8 cellular contexts compared by ENCODE assay signal in the genomic region with DNA sequence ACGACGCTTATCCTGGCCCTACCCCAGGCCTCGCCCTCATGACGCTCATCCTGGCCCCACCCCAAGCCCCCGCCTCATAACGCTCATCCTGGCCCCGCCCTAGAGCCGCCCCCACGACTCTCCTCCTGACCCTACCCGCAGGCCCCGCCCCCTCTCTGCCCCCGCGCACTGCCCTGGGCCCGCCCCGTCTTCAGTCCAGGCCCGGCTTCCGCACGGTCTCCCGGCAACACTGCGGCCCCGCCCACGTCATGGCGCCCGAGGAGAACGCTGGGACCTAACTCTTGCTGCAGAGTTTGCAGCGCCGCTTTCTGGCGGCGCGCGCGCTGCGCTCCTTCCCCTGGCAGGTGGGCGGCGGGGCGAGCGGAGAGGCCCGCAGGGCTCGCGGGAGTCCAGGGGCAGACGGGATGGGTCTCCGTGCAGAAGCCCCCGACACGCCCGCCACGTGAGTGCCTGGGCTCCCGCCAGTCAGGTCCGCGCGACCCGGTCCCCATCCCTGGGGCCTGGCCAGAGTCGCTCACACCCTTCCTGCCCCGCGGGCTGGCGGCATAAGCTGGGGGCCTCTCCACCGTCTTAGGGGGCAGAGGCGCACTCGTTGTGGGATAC. TPM values are rescaled to one million over a fixed set of nuclear protein-coding genes. Genes with fewer than 3 reads are reported as not detected.
DNase-seq lines count a peak whose midpoint lies in the region; ATAC-seq lines count a peak whose summit lies in the region.

No MANE protein-coding gene starts in this region.

- no peaks in the 10 kb centered on the region for H3K9me3 Mint-ChIP-seq in naive thymus-derived CD4-positive, alpha-beta T cell

- H3K27me3 Mint-ChIP-seq in naive thymus-derived CD4-positive, alpha-beta T cell, result no peaks in the 10 kb centered on the region

- peak overlapping the region; percentile 81 for H3K9ac ChIP-seq in HUES6 (ENCODE audit: low read length)
- peak overlapping the region in 4 of 5 donors; percentile 14 to 75 (median 64) for H3K9ac ChIP-seq in subcutaneous abdominal adipose tissue (ENCODE audit: low read length in 5 of 5)

- peak; percentile 77 for ATAC-seq in GM21528 (IDR thresholded peaks at IDR 0.05; ENCODE audit: low FRiP score, unreplicated experiment)
- peak; percentile 98 for ATAC-seq in naive thymus-derived CD4-positive, alpha-beta T cell

- CTCF ChIA-PET in naive thymus-derived CD4-positive, alpha-beta T cell (lab: Charles Lee), result no interaction called here

- intact Hi-C loops in naive thymus-derived CD4-positive, alpha-beta T cell (cut with micrococcal nuclease), result loop anchor here (1.0 to 10.0 kb wide), 22 partner anchors 74 to 1954 kb away; a partner anchor contains a TSS

- H3K27ac Mint-ChIP-seq in naive thymus-derived CD4-positive, alpha-beta T cell, result peak overlapping the region; percentile 86 to 99 (median 94)

- peak overlapping the region; percentile 73 for H3K27ac ChIP-seq in HUES6 (ENCODE audit: low read depth, low read length)
- H3K27ac ChIP-seq in naive thymus-derived CD4-positive, alpha-beta T cell (ENCODE audit: low read depth, low read length), result peak overlapping the region; percentile 83
- peak overlapping the region; percentile 30 for H3K27ac ChIP-seq in subcutaneous abdominal adipose tissue (ENCODE audit: low read depth, low read length)

- DNase-seq in EH (ENCODE audit: low read depth), result peak; percentile 96
- peak; percentile 83 to 89 for DNase-seq in NOMO-1 (lab: John Stamatoyannopoulos, UW; ENCODE audit: unreplicated experiment in 2 of 2)
- peak; percentile 91 for DNase-seq in activated T-cell treated with anti-CD3 and anti-CD28 coated beads for 48 hours (ENCODE audit: low read depth)
- peak; percentile 97 for DNase-seq in fibroblast of gingiva (ENCODE audit: low read depth)
- DNase-seq in naive thymus-derived CD4-positive, alpha-beta T cell, result peak in 6 of 9 donors; percentile 91 to 96 (median 94)

- H3K36me3 Mint-ChIP-seq in naive thymus-derived CD4-positive, alpha-beta T cell, result no peaks in the 10 kb centered on the region

- H3K4me1 ChIP-seq in HUES6 (ENCODE audit: control insufficient read depth, insufficient read depth, low read length), result no peaks in the 10 kb centered on the region
- no peaks in the 10 kb centered on the region for H3K4me1 ChIP-seq in naive thymus-derived CD4-positive, alpha-beta T cell (ENCODE audit: control insufficient read depth in 2 of 2, insufficient read depth in 2 of 2, low read length in 2 of 2)
- peaks cover 0 to 14% (median 10%) of the 10 kb centered on the region in 5 donors for H3K4me1 ChIP-seq in subcutaneous abdominal adipose tissue (ENCODE audit: control insufficient read depth in 5 of 5, insufficient read depth in 5 of 5, low read length in 5 of 5)

- H3K4me1 Mint-ChIP-seq in naive thymus-derived CD4-positive, alpha-beta T cell, result peaks cover 6 to 18% (median 13%) of the 10 kb centered on the region in 7 donors

- H3K9me3 ChIP-seq in HUES6 (ENCODE audit: control insufficient read depth, insufficient read depth, low read depth, low read length) (no peaks in the 10 kb centered on the region), subcutaneous abdominal adipose tissue (ENCODE audit: control insufficient read depth in 5 of 5, low read length in 5 of 5) (no peaks in the 10 kb centered on the region)
- no peaks in the 10 kb centered on the region for H3K9me3 ChIP-seq in naive thymus-derived CD4-positive, alpha-beta T cell (ENCODE audit: control insufficient read depth in 2 of 3, low read length in 3 of 3)

- no peaks in the 10 kb centered on the region for H3K27me3 ChIP-seq in HUES6 (ENCODE audit: control insufficient read depth, insufficient read depth, low read length)
- H3K27me3 ChIP-seq in naive thymus-derived CD4-positive, alpha-beta T cell (ENCODE audit: control insufficient read depth in 2 of 2, insufficient read depth in 2 of 2, low read length in 2 of 2), result no peaks in the 10 kb centered on the region
- H3K27me3 ChIP-seq in subcutaneous abdominal adipose tissue (ENCODE audit: control insufficient read depth in 5 of 5, insufficient read depth in 4 of 5, low read length in 5 of 5), result no peaks in the 10 kb centered on the region

- H3K36me3 ChIP-seq in HUES6 (ENCODE audit: control insufficient read depth, insufficient read depth, low read length) (no peaks in the 10 kb centered on the region), subcutaneous abdominal adipose tissue (ENCODE audit: control insufficient read depth in 5 of 5, insufficient read depth in 5 of 5, low read length in 5 of 5) (no peaks in the 10 kb centered on the region)
- no peaks in the 10 kb centered on the region for H3K36me3 ChIP-seq in naive thymus-derived CD4-positive, alpha-beta T cell (ENCODE audit: control insufficient read depth in 2 of 3, insufficient read depth in 3 of 3, low read length in 3 of 3)

- H3K4me3 Mint-ChIP-seq in naive thymus-derived CD4-positive, alpha-beta T cell, result peak overlapping the region; percentile 82 to 94 (median 91)

- H3K4me3 ChIP-seq in HUES6 (ENCODE audit: low read depth, low read length), result peak overlapping the region; percentile 85
- peak overlapping the region; percentile 75 for H3K4me3 ChIP-seq in naive thymus-derived CD4-positive, alpha-beta T cell (ENCODE audit: low read length)
- peak overlapping the region; percentile 55 to 81 (median 69) for H3K4me3 ChIP-seq in subcutaneous abdominal adipose tissue (ENCODE audit: low read depth in 1 of 5, low read length in 5 of 5)

- POLR2A ChIA-PET in naive thymus-derived CD4-positive, alpha-beta T cell (lab: Charles Lee), result interaction anchor here (1.0 kb wide), 1 partner anchor 168 kb away, joined by 3 read pairs; a partner anchor contains a TSS

RNA-seq across cellular contexts. Expression of a gene that starts 52.5 kb away (rescaled TPM):
- not detected for total RNA-seq in naive thymus-derived CD4-positive, alpha-beta T cell
- polyA plus RNA-seq in naive thymus-derived CD4-positive, alpha-beta T cell, result under 1 TPM in 1 of 2 donors, not detected in 1; 0.26 TPM

Comparison
In these comparisons a context has a peak if more than half of its experiments do, and no peak if none do; other contexts are left out.
1. Peak in every context shown above with its lines: DNase-seq, ATAC-seq, H3K4me3 ChIP-seq and H3K27ac ChIP-seq.
2. H3K27ac ChIP-seq: peak in every context shown above with its lines; median percentile 83 in naive thymus-derived CD4-positive, alpha-beta T cell; 73 in HUES6; 30 in subcutaneous abdominal adipose tissue.